ENCODE assay signal across 20 cellular contexts in genomic region chr6:103113416-103113815, GRCh38.
A peak's percentile ranks its signal among the peaks of the same experiment; 100 is the strongest.
DNase-seq lines count a peak whose midpoint lies in the region; ATAC-seq, FAIRE-seq and TF ChIP-seq lines count a peak whose summit lies in the region.
"Had no signal": no experiment of that assay in that cellular context is flagged by ENCODE, and none has a peak within 500 bp of the region (broad histone marks: within the 10 kb centered on the region; RNA-seq: fewer than 3 reads in every experiment).

No MANE protein-coding gene starts in this region.

- no peaks in the 10 kb centered on the region for H3K9me3 ChIP-seq in RWPE2 (ENCODE audit: severe bottlenecking)
- H3K9me3 ChIP-seq: BLaER1, Caco-2, HAP-1 had no signal

- TF ChIP-seq CTCF in RWPE2 (IDR thresholded peaks at IDR 0.05; ENCODE audit: poor library complexity, severe bottlenecking) (no peak), bronchial epithelial cell (IDR thresholded peaks at IDR 0.05; ENCODE audit: insufficient read depth, low read length, severe bottlenecking) (no peak), foreskin keratinocyte (conservative IDR thresholded peaks at IDR 0.05) (no peak)

- H3K4me1 ChIP-seq in RWPE2 (ENCODE audit: insufficient read depth, poor library complexity, severe bottlenecking) (no peaks in the 10 kb centered on the region), foreskin keratinocyte (no peaks in the 10 kb centered on the region)
- H3K4me1 ChIP-seq: BLaER1, Caco-2, HAP-1 had no signal

- FAIRE-seq in bronchial epithelial cell (lab: Jason Lieb, UNC) = no peak
- no peak for FAIRE-seq in urothelium cell line (lab: Jason Lieb, UNC)
- FAIRE-seq: G401.6, H54 had no signal

- no peaks in the 10 kb centered on the region for H3K36me3 ChIP-seq in RWPE2 (ENCODE audit: low read depth)
- H3K36me3 ChIP-seq in bronchial epithelial cell (ENCODE audit: control insufficient read depth, insufficient read depth, low read length) = no peaks in the 10 kb centered on the region
- H3K36me3 ChIP-seq: BLaER1, HAP-1 had no signal

- H3K4me3 ChIP-seq in RWPE2 (ENCODE audit: severe bottlenecking) (no peak overlapping the region), bronchial epithelial cell (ENCODE audit: low read depth, low read length) (no peak overlapping the region)
- H3K4me3 ChIP-seq: BLaER1, GM23338, HAP-1 had no signal

- peak; percentile 20 for DNase-seq in HPDE6-E6E7 (ENCODE audit: extremely low spot score)
- DNase-seq in RWPE2 (ENCODE audit: low spot score) = no peak
- DNase-seq in bronchial epithelial cell (ENCODE audit: low read depth) = peak; percentile 63
- DNase-seq in foreskin keratinocyte = peak; percentile 27 to 51
- DNase-seq in urothelium cell line (ENCODE audit: low spot score) = no peak
- no peak for DNase-seq in SHP77 (lab: John Stamatoyannopoulos, UW)
- no peak for DNase-seq in activated CD4-positive, alpha-beta T cell treated with anti-CD3 and anti-CD28 coated beads for 4 hours
- DNase-seq: Caco-2; CD4-positive, CD25-positive, alpha-beta regulatory T cell; CD8-positive, alpha-beta T cell; DMS153; DND-41; HFFc6 had no signal

- H3K27me3 ChIP-seq in RWPE2 (ENCODE audit: insufficient read depth, poor library complexity, severe bottlenecking) (no peaks in the 10 kb centered on the region), bronchial epithelial cell (ENCODE audit: control insufficient read depth, insufficient read depth, low read length) (no peaks in the 10 kb centered on the region), foreskin keratinocyte (no peaks in the 10 kb centered on the region)
- H3K27me3 ChIP-seq: BLaER1 had no signal

- no peak overlapping the region for H3K27ac ChIP-seq in RWPE2 (ENCODE audit: poor library complexity, severe bottlenecking)
- no peak overlapping the region for H3K27ac ChIP-seq in foreskin keratinocyte
- H3K27ac ChIP-seq: BLaER1, C4-2B had no signal

- ATAC-seq in RWPE2 (ENCODE audit: low read depth) (peak; percentile 72; the same call in 2 of the 3 replicates), foreskin keratinocyte (peak; percentile 58), GM18870 (IDR thresholded peaks at IDR 0.05; ENCODE audit: unreplicated experiment) (no peak)
- ATAC-seq: CD8-positive, alpha-beta T cell; GM23338 had no signal

Comparison
In these comparisons a context has a peak if more than half of its experiments do, and no peak if none do; other contexts are left out.
1. DNase-seq: peak in HPDE6-E6E7 (single experiment), bronchial epithelial cell (single experiment) and foreskin keratinocyte (2 of 2); none in RWPE2 (single experiment), urothelium cell line (single experiment), SHP77 (0 of 2) and activated CD4-positive, alpha-beta T cell treated with anti-CD3 and anti-CD28 coated beads for 4 hours (0 of 2).